14 cellular contexts compared by ENCODE assay signal in the genomic region with DNA sequence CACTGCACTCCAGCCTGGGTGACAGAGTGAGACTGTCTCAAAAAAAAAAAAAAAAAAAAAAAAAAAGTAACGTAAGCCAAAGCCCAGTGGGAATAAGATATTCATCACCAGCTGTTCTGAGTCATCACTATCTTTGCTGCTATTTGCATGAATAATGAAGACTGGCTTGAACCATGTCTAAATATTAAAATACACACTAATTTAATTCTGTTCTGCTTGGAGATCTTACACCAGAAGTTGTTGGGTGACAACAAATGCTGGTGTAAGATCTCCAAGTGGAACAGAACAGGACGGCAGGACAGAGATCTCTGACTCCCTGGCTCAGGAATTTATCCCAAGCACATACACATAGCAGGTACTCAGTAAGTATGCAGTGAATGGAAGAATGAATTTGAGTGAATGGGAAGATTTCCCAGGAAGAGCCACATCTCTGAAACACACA. TPM values are rescaled to one million over a fixed set of nuclear protein-coding genes. Genes with fewer than 3 reads are reported as not detected.
DNase-seq lines count a peak whose midpoint lies in the region; ATAC-seq and TF ChIP-seq lines count a peak whose summit lies in the region.
"Had no signal": no experiment of that assay in that cellular context is flagged by ENCODE, and none has a peak within 500 bp of the region (broad histone marks: within the 10 kb centered on the region; RNA-seq: fewer than 3 reads in every experiment).

No MANE protein-coding gene starts in this region.

- TF ChIP-seq CTCF in A673 (conservative IDR thresholded peaks at IDR 0.05; ENCODE audit: low read depth, low read length) (no peak), fibroblast of pulmonary artery (IDR thresholded peaks at IDR 0.05; ENCODE audit: low read length, missing control alignments) (no peak), Calu3 (IDR thresholded peaks at IDR 0.05; ENCODE audit: unreplicated experiment) (no peak), endodermal cell (conservative IDR thresholded peaks at IDR 0.05) (no peak)

- H3K9me3 Mint-ChIP-seq in Calu3 (ENCODE audit: low read depth, unreplicated experiment) (no peaks in the 10 kb centered on the region), endodermal cell (no peaks in the 10 kb centered on the region)
- H3K9me3 Mint-ChIP-seq: activated T-cell treated with anti-CD3 and anti-CD28 coated beads, Interleukin-2, amount 50 U/mL, for 24 hours; central memory CD8-positive, alpha-beta T cell; WTC11 had no signal

- H3K4me1 Mint-ChIP-seq in Calu3 (ENCODE audit: low read depth, unreplicated experiment) (no peaks in the 10 kb centered on the region), endodermal cell (no peaks in the 10 kb centered on the region)
- H3K4me1 Mint-ChIP-seq: B cell; central memory CD8-positive, alpha-beta T cell; WTC11 had no signal

- WGBS in endodermal cell (ENCODE audit: insufficient coverage in 1 of 2, insufficient read length in 1 of 2), 2 experiments = 78% methylated on average over 1 of the region's 2 CpGs; no CpG with 5 or more reads in 1 of the 2 experiments

- H3K36me3 Mint-ChIP-seq in Calu3 (ENCODE audit: insufficient read depth, unreplicated experiment) (no peaks in the 10 kb centered on the region), endodermal cell (ENCODE audit: low read depth) (no peaks in the 10 kb centered on the region)
- H3K36me3 Mint-ChIP-seq: WTC11 had no signal

- BruUV-seq in A673 (replicated peaks; lab: Mats Ljungman, UMichigan) = no TSS peak
- BruUV-seq in Calu3 (replicated peaks; lab: Mats Ljungman, UMichigan) = no TSS peak

- intact Hi-C loops in A673 (cut with micrococcal nuclease; ENCODE audit: unreplicated experiment) = no loop called here
- intact Hi-C loops in Calu3 (cut with micrococcal nuclease; ENCODE audit: unreplicated experiment) = no loop called here

- H3K4me3 Mint-ChIP-seq in Calu3 (ENCODE audit: low read depth, unreplicated experiment) = no peak overlapping the region
- H3K4me3 Mint-ChIP-seq in endodermal cell = no peak overlapping the region
- H3K4me3 Mint-ChIP-seq: activated T-cell treated with anti-CD3 and anti-CD28 coated beads, Interleukin-2, amount 50 U/mL, for 24 hours; B cell; central memory CD8-positive, alpha-beta T cell; WTC11 had no signal

- no peak overlapping the region for H3K9ac ChIP-seq in endodermal cell (ENCODE audit: extremely low read depth, low read length, poor library complexity, severe bottlenecking)

- H3K4me1 ChIP-seq in A673 (ENCODE audit: insufficient read depth, low read length, poor library complexity, severe bottlenecking) = peaks cover 9% of the 10 kb centered on the region
- H3K4me1 ChIP-seq in SJCRH30 = peaks cover 53% of the 10 kb centered on the region
- no peaks in the 10 kb centered on the region for H3K4me1 ChIP-seq in endodermal cell (ENCODE audit: control insufficient read depth, insufficient read depth, low read length)
- H3K4me1 ChIP-seq: Peyer's patch had no signal

- H3K27me3 ChIP-seq in A673 (replicated peaks; ENCODE audit: insufficient read depth, low read depth, low read length, poor library complexity) (no peaks in the 10 kb centered on the region), SJCRH30 (no peaks in the 10 kb centered on the region), H7 (ENCODE audit: control insufficient read depth, insufficient read depth, low read length) (no peaks in the 10 kb centered on the region), endodermal cell (ENCODE audit: control insufficient read depth, insufficient read depth, low read length, poor library complexity, severe bottlenecking) (no peaks in the 10 kb centered on the region)
- H3K27me3 ChIP-seq: Peyer's patch had no signal

- H3K27ac Mint-ChIP-seq in Calu3 (ENCODE audit: unreplicated experiment) (no peak overlapping the region), endodermal cell (no peak overlapping the region)
- H3K27ac Mint-ChIP-seq: activated T-cell treated with anti-CD3 and anti-CD28 coated beads, Interleukin-2, amount 50 U/mL, for 24 hours; B cell; WTC11 had no signal

- POLR2A ChIA-PET in A673 (lab: Charles Lee; ENCODE audit: low non-redundant PET) (interaction anchor here (0.6 kb wide), 1 partner anchor 61 kb away, joined by 3 read pairs; no protein-coding TSS in a partner anchor), HEK293T (lab: Yijun Ruan, JAX) (no interaction called here)

- DNase-seq in A673 (ENCODE audit: low spot score) (peak; percentile 79), HEK293T (ENCODE audit: extremely low spot score) (no peak), SJCRH30 (peak; percentile 59 to 89), fibroblast of pulmonary artery (ENCODE audit: low read depth) (peak; percentile 51), H7 (no peak), Calu3 (no peak), endodermal cell (no peak)
- DNase-seq: NCI-H1930, Peyer's patch had no signal

- H3K9me3 ChIP-seq in A673 (ENCODE audit: low read depth, low read length, poor library complexity, severe bottlenecking) (no peaks in the 10 kb centered on the region), SJCRH30 (replicated peaks) (no peaks in the 10 kb centered on the region), endodermal cell (ENCODE audit: control insufficient read depth, low read length) (no peaks in the 10 kb centered on the region)
- H3K9me3 ChIP-seq: Peyer's patch had no signal

- CTCF ChIA-PET in A673 (lab: Charles Lee) (interaction anchor here (0.6 kb wide), 1 partner anchor 473 kb away, joined by 14 read pairs; no protein-coding TSS in a partner anchor), HEK293T (lab: Yijun Ruan, JAX) (interaction anchor here (0.7 kb wide), 1 partner anchor 16 kb away, joined by 3 read pairs; no protein-coding TSS in a partner anchor), Calu3 (lab: Charles Lee) (no interaction called here)

- H3K4me3 ChIP-seq in A673 (ENCODE audit: low read depth, low read length, poor library complexity, severe bottlenecking) (no peak overlapping the region), SJCRH30 (no peak overlapping the region), fibroblast of pulmonary artery (replicated peaks; ENCODE audit: low read depth, low read length) (no peak overlapping the region), H7 (ENCODE audit: insufficient read depth, low read depth, low read length) (no peak overlapping the region), endodermal cell (ENCODE audit: low read length) (no peak overlapping the region)
- H3K4me3 ChIP-seq: Peyer's patch had no signal

- H3K36me3 ChIP-seq in A673 (ENCODE audit: insufficient read depth, low read length, poor library complexity, severe bottlenecking) (no peaks in the 10 kb centered on the region), SJCRH30 (peaks cover 29% of the 10 kb centered on the region), H7 (replicated peaks; ENCODE audit: control insufficient read depth, insufficient read depth, low read length) (no peaks in the 10 kb centered on the region), endodermal cell (ENCODE audit: control insufficient read depth, insufficient read depth, low read length) (no peaks in the 10 kb centered on the region)
- H3K36me3 ChIP-seq: Peyer's patch had no signal

- H3K27ac ChIP-seq in A673 (ENCODE audit: low read depth, low read length, poor library complexity, severe bottlenecking) (no peak overlapping the region), SJCRH30 (peak overlapping the region; percentile 70), endodermal cell (ENCODE audit: low read depth, low read length) (no peak overlapping the region)
- H3K27ac ChIP-seq: Peyer's patch had no signal

- H3K27me3 Mint-ChIP-seq in Calu3 (ENCODE audit: unreplicated experiment) (peaks cover 20% of the 10 kb centered on the region), endodermal cell (ENCODE audit: insufficient read depth) (no peaks in the 10 kb centered on the region)
- H3K27me3 Mint-ChIP-seq: activated T-cell treated with anti-CD3 and anti-CD28 coated beads, Interleukin-2, amount 50 U/mL, for 24 hours had no signal

- ATAC-seq in GM19452 (IDR thresholded peaks at IDR 0.05; ENCODE audit: unreplicated experiment) = no peak
- ATAC-seq: WTC11 had no signal

TF ChIP-seq in HEK293T, 16 proteins besides CTCF, POLR2A, EP300 and RAD21:
- no peak for TF ChIP-seq CTBP1 (IDR thresholded peaks at IDR 0.05; ENCODE audit: borderline replicate concordance)
- TF ChIP-seq ZNF384 (IDR thresholded peaks at IDR 0.05) = peak; percentile 51; the same call in 1 of the 2 replicates

RNA-seq across cellular contexts. Expression of gene DNAH17, which starts 19.6 kb away (rescaled TPM):
- total RNA-seq in A673 (2021) = 0.11 and 0.22 TPM in 2 replicates
- 3.1 and 3.7 TPM in 2 replicates for total RNA-seq in SJCRH30 (2014; rRNA removed; shearing (Covaris generic))
- total RNA-seq in H7 (2014; rRNA removed; shearing (Covaris generic)) = 0.59 and 0.87 TPM in 2 replicates
- total RNA-seq in Calu3 (2022) = 0.19 and 0.61 TPM in 2 replicates
- total RNA-seq in endodermal cell = under 1 TPM; 0.13 to 0.64 TPM
- not detected for polyA plus RNA-seq in endodermal cell (2013, experiment 1 of 2)
- polyA plus RNA-seq in endodermal cell (2013, experiment 2 of 2) = 0.12 TPM

Comparison
In these comparisons a context has a peak if more than half of its experiments do, and no peak if none do; other contexts are left out.
1. DNase-seq: peak in A673 (single experiment), SJCRH30 (2 of 2) and fibroblast of pulmonary artery (single experiment); none in HEK293T (single experiment), H7 (single experiment), Calu3 (single experiment) and endodermal cell (single experiment).